ENCODE assay signal across 12 cellular contexts in genomic region chr2:222582931-222583330, GRCh38.
DNase-seq lines count a peak whose midpoint lies in the region; ATAC-seq and TF ChIP-seq lines count a peak whose summit lies in the region.
"Had no signal": no experiment of that assay in that cellular context is flagged by ENCODE, and none has a peak within 500 bp of the region (broad histone marks: within the 10 kb centered on the region; RNA-seq: fewer than 3 reads in every experiment).

No MANE protein-coding gene starts in this region.

- no peaks in the 10 kb centered on the region for H3K4me1 Mint-ChIP-seq in endothelial cell (ENCODE audit: unreplicated experiment)
- H3K4me1 Mint-ChIP-seq: activated naive CD4-positive, alpha-beta T cell treated with anti-CD3 and anti-CD28 coated beads, Interleukin-2, amount 10 ng/mL, durations not matched to agents 7 days and 5 days had no signal

- TF ChIP-seq EP300 in gastroesophageal sphincter (IDR thresholded peaks at IDR 0.05): no peak

- TF ChIP-seq CTCF in GM12874 (IDR thresholded peaks at IDR 0.05; ENCODE audit: insufficient read depth, low read depth, low read length): peak; percentile 8; the same call in 1 of the 2 replicates
- TF ChIP-seq CTCF in endothelial cell (IDR thresholded peaks at IDR 0.05; ENCODE audit: unreplicated experiment): peak; percentile 24
- no peak for TF ChIP-seq CTCF in gastroesophageal sphincter (IDR thresholded peaks at IDR 0.05)

- in situ Hi-C loops in ACHN (cut with HindIII; ENCODE audit: low pct_ligation_motif_present, low pct_unique_long_range_greater_than_20kb, low sequenced_read_pairs): no loop called here

- H3K27me3 Mint-ChIP-seq in endothelial cell (ENCODE audit: unreplicated experiment): peaks cover 2% of the 10 kb centered on the region
- H3K27me3 Mint-ChIP-seq: activated naive CD4-positive, alpha-beta T cell treated with anti-CD3 and anti-CD28 coated beads, Interleukin-2, amount 10 ng/mL, durations not matched to agents 7 days and 5 days had no signal

- peaks cover 24% of the 10 kb centered on the region for H3K36me3 Mint-ChIP-seq in endothelial cell (ENCODE audit: low read depth, unreplicated experiment)
- H3K36me3 Mint-ChIP-seq in activated naive CD4-positive, alpha-beta T cell treated with anti-CD3 and anti-CD28 coated beads, Interleukin-2, amount 50 U/mL, for 72 hours: peaks cover 25 to 26% of the 10 kb centered on the region in 2 donors

- TF ChIP-seq POLR2A in gastroesophageal sphincter (IDR thresholded peaks at IDR 0.05): no peak

- no peak overlapping the region for H3K4me3 Mint-ChIP-seq in endothelial cell (ENCODE audit: unreplicated experiment)
- H3K4me3 Mint-ChIP-seq: activated naive CD4-positive, alpha-beta T cell treated with anti-CD3 and anti-CD28 coated beads, Interleukin-2, amount 10 ng/mL, durations not matched to agents 7 days and 5 days had no signal

- peaks cover 6% of the 10 kb centered on the region for H3K9me3 Mint-ChIP-seq in endothelial cell (ENCODE audit: unreplicated experiment)
- no peaks in the 10 kb centered on the region for H3K9me3 Mint-ChIP-seq in activated naive CD4-positive, alpha-beta T cell treated with anti-CD3 and anti-CD28 coated beads, Interleukin-2, amount 50 U/mL, for 72 hours
- H3K9me3 Mint-ChIP-seq: activated naive CD4-positive, alpha-beta T cell treated with anti-CD3 and anti-CD28 coated beads, Interleukin-2, amount 10 ng/mL, durations not matched to agents 7 days and 5 days had no signal

- DNase-seq in ACHN: peak; percentile 15
- DNase-seq in NCI-H1694 (lab: John Stamatoyannopoulos, UW): peak; percentile 32
- DNase-seq in endothelial cell (ENCODE audit: low spot score): no peak
- no peak for DNase-seq in SHP77 (lab: John Stamatoyannopoulos, UW)
- DNase-seq in activated naive CD4-positive, alpha-beta T cell treated with anti-CD3 and anti-CD28 coated beads, Interleukin-2, amount 50 U/mL, for 72 hours (ENCODE audit: low spot score in 2 of 2): no peak
- DNase-seq: activated CD4-positive, alpha-beta T cell treated with anti-CD3 and anti-CD28 coated beads for 4 hours; activated naive CD4-positive, alpha-beta T cell treated with anti-CD3 and anti-CD28 coated beads, Interleukin-2, amount 10 ng/mL, durations not matched to agents 7 days and 5 days; tibial artery had no signal

- no peak overlapping the region for H3K27ac Mint-ChIP-seq in endothelial cell (ENCODE audit: unreplicated experiment)
- peak overlapping the region in 1 of 2 donors; percentile 51 for H3K27ac Mint-ChIP-seq in activated naive CD4-positive, alpha-beta T cell treated with anti-CD3 and anti-CD28 coated beads, Interleukin-2, amount 50 U/mL, for 72 hours
- H3K27ac Mint-ChIP-seq: activated naive CD4-positive, alpha-beta T cell treated with anti-CD3 and anti-CD28 coated beads, Interleukin-2, amount 10 ng/mL, durations not matched to agents 7 days and 5 days had no signal

- peaks cover 0 to 18% of the 10 kb centered on the region in 2 donors for H3K36me3 ChIP-seq in gastroesophageal sphincter

- H3K27me3 ChIP-seq in gastroesophageal sphincter: no peaks in the 10 kb centered on the region
- H3K27me3 ChIP-seq: tibial artery had no signal

- no peak overlapping the region for H3K27ac ChIP-seq in gastroesophageal sphincter
- H3K27ac ChIP-seq: parathyroid adenoma, tibial artery had no signal

- ATAC-seq in activated CD4-positive, CD25-positive, alpha-beta regulatory T cell treated with anti-CD3 and anti-CD28 coated beads, Interleukin-2, amount 50 U/mL, for 24 hours: no peak
- ATAC-seq in gastroesophageal sphincter: no peak
- no peak for ATAC-seq in activated naive CD4-positive, alpha-beta T cell treated with anti-CD3 and anti-CD28 coated beads, Interleukin-2, amount 50 U/mL, for 72 hours

- peaks cover 0 to 7% (median 0%) of the 10 kb centered on the region in 3 donors for H3K9me3 ChIP-seq in gastroesophageal sphincter
- H3K9me3 ChIP-seq: tibial artery had no signal

- H3K4me1 ChIP-seq in gastroesophageal sphincter: peaks cover 0 to 23% (median 0%) of the 10 kb centered on the region in 3 donors
- H3K4me1 ChIP-seq: parathyroid adenoma, tibial artery had no signal

- no peak overlapping the region for H3K4me3 ChIP-seq in gastroesophageal sphincter
- H3K4me3 ChIP-seq: tibial artery had no signal

Comparison
In these comparisons a context has a peak if more than half of its experiments do, and no peak if none do; other contexts are left out.
1. DNase-seq: peak in ACHN (single experiment) and NCI-H1694 (single experiment); none in endothelial cell (single experiment), SHP77 (0 of 2) and activated naive CD4-positive, alpha-beta T cell treated with anti-CD3 and anti-CD28 coated beads, Interleukin-2, amount 50 U/mL, for 72 hours (0 of 2).
2. CTCF ChIP-seq: peak in GM12874 (single experiment) and endothelial cell (single experiment); none in gastroesophageal sphincter (0 of 4).